ENCODE assay signal across 32 cellular contexts in the genomic region with DNA sequence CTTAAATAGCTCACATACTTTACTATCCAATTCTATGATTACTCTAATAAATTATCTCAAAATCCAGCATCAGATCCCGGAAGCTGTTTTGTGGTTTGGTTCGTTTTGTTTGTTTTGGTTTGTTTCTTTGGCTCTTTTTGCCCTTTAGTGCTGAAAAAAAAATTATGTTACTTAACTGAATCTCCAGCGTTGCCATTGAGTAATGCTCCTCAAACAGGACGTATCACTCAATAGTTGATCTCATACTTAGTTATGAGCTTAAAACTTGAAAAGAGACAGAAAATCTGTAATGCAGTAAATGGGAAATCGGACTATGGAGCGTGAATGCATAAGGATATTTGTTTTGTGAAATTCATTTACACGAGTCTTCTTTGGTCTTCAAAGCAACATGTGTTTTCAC.
DNase-seq lines count a peak whose midpoint lies in the region; ATAC-seq and TF ChIP-seq lines count a peak whose summit lies in the region.
"Had no signal": no experiment of that assay in that cellular context is flagged by ENCODE, and none has a peak within 500 bp of the region (broad histone marks: within the 10 kb centered on the region; RNA-seq: fewer than 3 reads in every experiment).

No MANE protein-coding gene starts in this region.

- H2AFZ ChIP-seq in OCI-LY1 (ENCODE audit: low read length) = no peak overlapping the region
- 0 out of 2 replicates have a peak overlapping the region, but pooled peaks have one; percentile 20 for H2AFZ ChIP-seq in PC-3 (ENCODE audit: low read length)
- H2AFZ ChIP-seq in SU-DHL-6 (ENCODE audit: low read depth, low read length, severe bottlenecking) = peak overlapping the region; percentile 6

- H4K20me1 ChIP-seq in OCI-LY1 (ENCODE audit: insufficient read depth, low read length) (no peaks in the 10 kb centered on the region), PC-3 (ENCODE audit: low read length) (no peaks in the 10 kb centered on the region), SU-DHL-6 (ENCODE audit: low read depth, low read length) (no peaks in the 10 kb centered on the region)
- H4K20me1 ChIP-seq: BLaER1; BLaER1 treated with 17β-estradiol and CSF1 and Interleukin-3, amounts not matched to agents 10 nM and 100 nM had no signal

- no peaks in the 10 kb centered on the region for H3K9me3 ChIP-seq in OCI-LY1 (ENCODE audit: low read length)
- no peaks in the 10 kb centered on the region for H3K9me3 ChIP-seq in PC-3 (ENCODE audit: low read length)
- H3K9me3 ChIP-seq in SU-DHL-6 (ENCODE audit: insufficient read depth, low read length) = no peaks in the 10 kb centered on the region
- H3K9me3 ChIP-seq: A549; BE2C; BLaER1; BLaER1 treated with 17β-estradiol and CSF1 and Interleukin-3, amounts not matched to agents 10 nM and 100 nM; Caco-2 had no signal

- intact Hi-C loops in PC-3 (cut with micrococcal nuclease) = no loop called here

- H3F3A ChIP-seq in OCI-LY1 (ENCODE audit: insufficient read depth, low read length) = no peaks in the 10 kb centered on the region
- no peaks in the 10 kb centered on the region for H3F3A ChIP-seq in PC-3 (ENCODE audit: low read length, unreplicated experiment)
- no peaks in the 10 kb centered on the region for H3F3A ChIP-seq in SU-DHL-6 (ENCODE audit: insufficient read depth)

- H3K4me1 ChIP-seq in OCI-LY1 (ENCODE audit: insufficient read depth, low read length, severe bottlenecking) (no peaks in the 10 kb centered on the region), PC-3 (ENCODE audit: insufficient read depth, low read length) (peaks cover 7% of the 10 kb centered on the region; the same call in 1 of the 2 replicates)
- H3K4me1 ChIP-seq: A549; BLaER1; BLaER1 treated with 17β-estradiol and CSF1 and Interleukin-3, amounts not matched to agents 10 nM and 100 nM; Caco-2 had no signal

- DNase-seq in PC-3 (peak; percentile 52), choroid plexus epithelial cell (ENCODE audit: low read depth) (peak; percentile 15), NK-92 (lab: John Stamatoyannopoulos, UW; ENCODE audit: unreplicated experiment) (no peak), mesenteric fat pad (ENCODE audit: low spot score) (no peak)
- no peak for DNase-seq in stimulated activated CD4-positive, alpha-beta T cell treated with anti-CD3 and anti-CD28 coated beads, Interleukin-2, amount 100 ng/mL, for 48 hours
- DNase-seq: 8988T; ACHN; AML-193; BE2C; C1 segment of cervical spinal cord; Caco-2; Calu3; CD4-positive, alpha-beta memory T cell; CD4-positive, alpha-beta T cell; CD4-positive, CD25-positive, alpha-beta regulatory T cell; CD8-positive, alpha-beta memory T cell; CD8-positive, alpha-beta T cell; COR-L47; DMS 273 treated with DMSO at 0.1 percent for 48 hours; DMS153; DMS79; DMS79 treated with DMSO at 0.1 percent for 48 hours; DND-41; EL had no signal

- CTCF ChIA-PET in PC-3 (lab: Charles Lee) = interaction anchor here (0.6 kb wide), 1 partner anchor 8 kb away, joined by 3 read pairs; no protein-coding TSS in a partner anchor

- H3K9ac ChIP-seq in OCI-LY1 (ENCODE audit: low read length) = no peak overlapping the region
- H3K9ac ChIP-seq in PC-3 (ENCODE audit: low read length) = no peak overlapping the region
- no peak overlapping the region for H3K9ac ChIP-seq in SU-DHL-6 (ENCODE audit: low read length)
- H3K9ac ChIP-seq: BLaER1; BLaER1 treated with 17β-estradiol and CSF1 and Interleukin-3, amounts not matched to agents 10 nM and 100 nM had no signal

- H3K4me2 ChIP-seq in OCI-LY1 (ENCODE audit: low read length) (peak overlapping the region; percentile 26; the same call in 1 of the 2 replicates), PC-3 (ENCODE audit: low read length) (peak overlapping the region; percentile 30), SU-DHL-6 (ENCODE audit: low read depth, low read length, poor library complexity, severe bottlenecking) (no peak overlapping the region)
- H3K4me2 ChIP-seq: A549; BLaER1; BLaER1 treated with 17β-estradiol and CSF1 and Interleukin-3, amounts not matched to agents 10 nM and 100 nM had no signal

- BruUV-seq in PC-3 (replicated peaks; lab: Mats Ljungman, UMichigan) = no TSS peak

- H3K27ac ChIP-seq in OCI-LY1 (ENCODE audit: low read depth, low read length, poor library complexity, severe bottlenecking) (no peak overlapping the region), PC-3 (ENCODE audit: low read length) (no peak overlapping the region), SU-DHL-6 (ENCODE audit: low read depth, low read length) (no peak overlapping the region)
- H3K27ac ChIP-seq: 22Rv1; A549; BLaER1; BLaER1 treated with 17β-estradiol and CSF1 and Interleukin-3, amounts not matched to agents 10 nM and 100 nM; C4-2B had no signal

- no peaks in the 10 kb centered on the region for H3K27me3 ChIP-seq in OCI-LY1 (ENCODE audit: insufficient read depth, low read length)
- no peaks in the 10 kb centered on the region for H3K27me3 ChIP-seq in PC-3 (ENCODE audit: low read length)
- H3K27me3 ChIP-seq in SU-DHL-6 (ENCODE audit: low read length) = no peaks in the 10 kb centered on the region
- H3K27me3 ChIP-seq: BE2C; BLaER1; BLaER1 treated with 17β-estradiol and CSF1 and Interleukin-3, amounts not matched to agents 10 nM and 100 nM had no signal

- H3K4me3 ChIP-seq in OCI-LY1 (ENCODE audit: low read depth, low read length, poor library complexity, severe bottlenecking) (no peak overlapping the region), PC-3 (ENCODE audit: low read length) (no peak overlapping the region), SU-DHL-6 (ENCODE audit: insufficient read depth, low read length, poor library complexity, severe bottlenecking) (no peak overlapping the region), choroid plexus epithelial cell (ENCODE audit: low read depth, low read length) (no peak overlapping the region)
- H3K4me3 ChIP-seq: A549; BLaER1; BLaER1 treated with 17β-estradiol and CSF1 and Interleukin-3, amounts not matched to agents 10 nM and 100 nM had no signal

- H3K36me3 ChIP-seq in OCI-LY1 (ENCODE audit: insufficient read depth, low read length) (no peaks in the 10 kb centered on the region), PC-3 (ENCODE audit: low read depth, low read length) (no peaks in the 10 kb centered on the region), SU-DHL-6 (ENCODE audit: low read length) (no peaks in the 10 kb centered on the region; the same call in 1 of the 2 replicates)
- H3K36me3 ChIP-seq: BE2C; BLaER1; BLaER1 treated with 17β-estradiol and CSF1 and Interleukin-3, amounts not matched to agents 10 nM and 100 nM had no signal

- POLR2A ChIA-PET in PC-3 (lab: Charles Lee; ENCODE audit: unreplicated experiment) = interaction anchor here (0.6 to 0.7 kb wide), 2 partner anchors 105 to 1898 kb away, joined by 3 read pairs; no protein-coding TSS in a partner anchor

- no peaks in the 10 kb centered on the region for H3K79me2 ChIP-seq in OCI-LY1 (ENCODE audit: insufficient read depth, low read length)
- no peaks in the 10 kb centered on the region for H3K79me2 ChIP-seq in PC-3 (ENCODE audit: low read length)
- no peaks in the 10 kb centered on the region for H3K79me2 ChIP-seq in SU-DHL-6 (ENCODE audit: insufficient read depth, low read length)

- H3K9me2 ChIP-seq in OCI-LY1 (ENCODE audit: low read depth, low read length) (no peaks in the 10 kb centered on the region), PC-3 (replicated peaks; ENCODE audit: low read length) (no peaks in the 10 kb centered on the region), SU-DHL-6 (replicated peaks; ENCODE audit: insufficient read depth, low read length) (no peaks in the 10 kb centered on the region)

- ATAC-seq in PC-3 = peak; percentile 70
- ATAC-seq in GM21526 (IDR thresholded peaks at IDR 0.05; ENCODE audit: low FRiP score, unreplicated experiment) = no peak
- ATAC-seq: A549; CD8-positive, alpha-beta T cell had no signal

- TF ChIP-seq CTCF in OCI-LY1 (IDR thresholded peaks at IDR 0.05; ENCODE audit: low read length) = no peak
- TF ChIP-seq CTCF in PC-3 (conservative IDR thresholded peaks at IDR 0.05; ENCODE audit: low read depth, low read length) = no peak
- TF ChIP-seq CTCF in SU-DHL-6 (IDR thresholded peaks at IDR 0.05; ENCODE audit: insufficient read depth, low read length, poor library complexity, severe bottlenecking) = no peak
- no peak for TF ChIP-seq CTCF in choroid plexus epithelial cell (conservative IDR thresholded peaks at IDR 0.05; ENCODE audit: low read depth, low read length)

Comparison
In these comparisons a context has a peak if more than half of its experiments do, and no peak if none do; other contexts are left out.
1. DNase-seq: peak in PC-3 (single experiment) and choroid plexus epithelial cell (single experiment); none in NK-92 (single experiment), mesenteric fat pad (single experiment) and stimulated activated CD4-positive, alpha-beta T cell treated with anti-CD3 and anti-CD28 coated beads, Interleukin-2, amount 100 ng/mL, for 48 hours (0 of 2).